1 cellular context compared by ENCODE assay signal in genomic region chr7:116525298-116525912, GRCh38.
A peak's percentile ranks its signal among the peaks of the same experiment; 100 is the strongest.
TF ChIP-seq lines count a peak whose summit lies in the region.

No MANE protein-coding gene starts in this region.

TF ChIP-seq in H1, 55 proteins besides CTCF, POLR2A, EP300 and RAD21 (continued from another document):
- TF ChIP-seq CHD7 (IDR thresholded peaks at IDR 0.05; ENCODE audit: insufficient replicate concordance, low read length) (no peak), TCF12 (IDR thresholded peaks at IDR 0.05; ENCODE audit: low read depth, low read length) (no peak), SUZ12 (IDR thresholded peaks at IDR 0.05; ENCODE audit: low read length) (0 out of 2 replicates have a peak, but pooled peaks have one; percentile 4), GTF2F1 (IDR thresholded peaks at IDR 0.05; ENCODE audit: borderline replicate concordance, low read depth, low read length) (no peak), CBX5 (IDR thresholded peaks at IDR 0.05; ENCODE audit: low read depth, low read length) (no peak), RXRA (IDR thresholded peaks at IDR 0.05; ENCODE audit: insufficient read depth, low read depth, low read length) (no peak), YY1 (IDR thresholded peaks at IDR 0.05; ENCODE audit: low read depth, low read length) (peak; percentile 14; the same call in 1 of the 2 replicates), POU5F1 (IDR thresholded peaks at IDR 0.05; ENCODE audit: low read depth, low read length) (no peak), KDM1A (IDR thresholded peaks at IDR 0.05; ENCODE audit: borderline replicate concordance, low read length) (no peak), RFX5 (IDR thresholded peaks at IDR 0.05; ENCODE audit: borderline replicate concordance, low read depth, low read length) (no peak)
